33 cellular contexts compared by ENCODE assay signal in genomic region chr19:55453861-55454260, GRCh38. TPM values are rescaled to one million over a fixed set of nuclear protein-coding genes. Genes with fewer than 3 reads are reported as not detected.
A peak's percentile ranks its signal among the peaks of the same experiment; 100 is the strongest.
DNase-seq lines count a peak whose midpoint lies in the region; ATAC-seq and TF ChIP-seq lines count a peak whose summit lies in the region.
"Had no signal": no experiment of that assay in that cellular context is flagged by ENCODE, and none has a peak within 500 bp of the region (broad histone marks: within the 10 kb centered on the region; RNA-seq: fewer than 3 reads in every experiment).

No MANE protein-coding gene starts in this region.

- no peak overlapping the region for H3K4me2 ChIP-seq in neural cell (ENCODE audit: low read length)

- H3K9me2 ChIP-seq in neural cell (ENCODE audit: insufficient read depth, low read length) = no peaks in the 10 kb centered on the region

- no peaks in the 10 kb centered on the region for H3K9me3 Mint-ChIP-seq in CD4-positive, alpha-beta T cell
- no peaks in the 10 kb centered on the region for H3K9me3 Mint-ChIP-seq in WTC11
- H3K9me3 Mint-ChIP-seq: activated T-cell treated with anti-CD3 and anti-CD28 coated beads, Interleukin-2, amount 50 U/mL, for 4 hours; mesothelial cell of epicardium; naive thymus-derived CD4-positive, alpha-beta T cell had no signal

- H3K9me3 ChIP-seq in CD4-positive, alpha-beta T cell (ENCODE audit: control insufficient read depth, low read length) = no peaks in the 10 kb centered on the region
- H3K9me3 ChIP-seq in neural cell (ENCODE audit: low read length) = no peaks in the 10 kb centered on the region
- H3K9me3 ChIP-seq: BLaER1, breast epithelium, upper lobe of right lung had no signal

- H3K4me1 Mint-ChIP-seq in CD4-positive, alpha-beta T cell (ENCODE audit: low read depth) = peaks cover 13% of the 10 kb centered on the region
- peaks cover 12% of the 10 kb centered on the region for H3K4me1 Mint-ChIP-seq in WTC11

- no peak overlapping the region for H2AFZ ChIP-seq in neural cell (ENCODE audit: low read depth, low read length)

- TF ChIP-seq CTCF in CD4-positive, alpha-beta T cell (IDR thresholded peaks at IDR 0.05) = no peak
- no peak for TF ChIP-seq CTCF in WTC11 (IDR thresholded peaks at IDR 0.05)
- TF ChIP-seq CTCF in neural cell (IDR thresholded peaks at IDR 0.05; ENCODE audit: poor library complexity, severe bottlenecking) = no peak

- H3F3A ChIP-seq in neural cell (ENCODE audit: insufficient read depth, low read length, poor library complexity, severe bottlenecking) = no peaks in the 10 kb centered on the region

- H3K27me3 Mint-ChIP-seq in CD4-positive, alpha-beta T cell = peaks cover 33% of the 10 kb centered on the region
- peaks cover 32% of the 10 kb centered on the region for H3K27me3 Mint-ChIP-seq in WTC11 (ENCODE audit: low read depth)

- H3K27ac ChIP-seq in CD4-positive, alpha-beta T cell (ENCODE audit: low read depth, low read length) = no peak overlapping the region
- peak overlapping the region; percentile 63 for H3K27ac ChIP-seq in neural cell (ENCODE audit: low read length)
- H3K27ac ChIP-seq: BLaER1, breast epithelium, coronary artery, upper lobe of right lung, VCaP had no signal

- H3K27ac Mint-ChIP-seq in CD4-positive, alpha-beta T cell = no peak overlapping the region
- no peak overlapping the region for H3K27ac Mint-ChIP-seq in WTC11
- H3K27ac Mint-ChIP-seq: mesothelial cell of epicardium had no signal

- H3K4me3 ChIP-seq in neural cell (ENCODE audit: low read length) = no peak overlapping the region
- H3K4me3 ChIP-seq: BLaER1, breast epithelium, coronary artery, upper lobe of right lung had no signal

- H4K20me1 ChIP-seq in neural cell (ENCODE audit: insufficient read depth) = no peaks in the 10 kb centered on the region

- H3K36me3 Mint-ChIP-seq in CD4-positive, alpha-beta T cell (ENCODE audit: low read depth) = no peaks in the 10 kb centered on the region
- peaks cover 12% of the 10 kb centered on the region for H3K36me3 Mint-ChIP-seq in WTC11

- peaks cover 27% of the 10 kb centered on the region for H3K27me3 ChIP-seq in CD4-positive, alpha-beta T cell (ENCODE audit: control insufficient read depth, insufficient read depth, low read length)
- H3K27me3 ChIP-seq in neural cell (ENCODE audit: insufficient read depth, low read depth, low read length) = peaks cover 3% of the 10 kb centered on the region

- no peak for TF ChIP-seq EP300 in neural cell (conservative IDR thresholded peaks at IDR 0.05; ENCODE audit: poor library complexity, severe bottlenecking)

- no peak for TF ChIP-seq RAD21 in neural cell (conservative IDR thresholded peaks at IDR 0.05)

- intact Hi-C loops in CD4-positive, alpha-beta T cell (cut with DNase I, micrococcal nuclease) = loop anchor here (1.0 kb wide), 2 partner anchors 153 to 313 kb away; no protein-coding TSS in a partner anchor

- peak overlapping the region; percentile 23 for H3K4me3 Mint-ChIP-seq in CD4-positive, alpha-beta T cell
- no peak overlapping the region for H3K4me3 Mint-ChIP-seq in WTC11

- no peaks in the 10 kb centered on the region for H3K36me3 ChIP-seq in neural cell (ENCODE audit: insufficient read depth, low read length)
- H3K36me3 ChIP-seq: breast epithelium, upper lobe of right lung had no signal

- no peak for ATAC-seq in CD4-positive, alpha-beta T cell (ENCODE audit: poor library complexity)
- ATAC-seq in WTC11 (no peak), HG03045 (IDR thresholded peaks at IDR 0.05; ENCODE audit: unreplicated experiment) (no peak)
- ATAC-seq: activated T-cell treated with anti-CD3 and anti-CD28 coated beads, Interleukin-2, amount 50 U/mL, for 4 hours; esophagus mucosa; naive thymus-derived CD4-positive, alpha-beta T cell; upper lobe of right lung had no signal

- POLR2A ChIA-PET in CD4-positive, alpha-beta T cell (lab: Charles Lee) = interaction anchor here (0.6 kb wide), 1 partner anchor 27 kb away, joined by 3 read pairs; no protein-coding TSS in a partner anchor
- POLR2A ChIA-PET in WTC11 (lab: Charles Lee) = interaction anchor here (1.6 kb wide), 1 partner anchor 23 kb away, joined by 6 read pairs; the partner anchor contains the start of gene ZNF628

- CTCF ChIA-PET in CD4-positive, alpha-beta T cell (lab: Charles Lee) = no interaction called here
- CTCF ChIA-PET in WTC11 (lab: Charles Lee) = interaction anchor here (0.7 to 3.0 kb wide), 9 partner anchors 8 to 288 kb away, joined by 3 to 18 read pairs (median 5); partner anchors contain the start of genes CCDC106, ISOC2, ZNF628 and ZNF865

- no peak for DNase-seq in CD4-positive, alpha-beta T cell
- no peak for DNase-seq in WTC11 (ENCODE audit: low spot score)
- DNase-seq in cerebellar nuclear complex (lab: John Stamatoyannopoulos, UW) = no peak
- no peak for DNase-seq in pons (ENCODE audit: low spot score)
- DNase-seq: activated CD4-positive, alpha-beta T cell treated with anti-CD3 and anti-CD28 coated beads for 48 hours; activated T-cell treated with anti-CD3 and anti-CD28 coated beads, Interleukin-2, amount 50 U/mL, for 4 hours; amniotic stem cell; COR-L47; DMS79; foreskin fibroblast; GDM1; H7; head of caudate nucleus; IMR-90; naive thymus-derived CD4-positive, alpha-beta T cell; NCI-H1694; NCI-H2171; NCI-H510A; stimulated activated CD4-positive, alpha-beta T cell treated with anti-CD3 and anti-CD28 coated beads, Interleukin-2, amount 100 ng/mL, for 24 hours; upper lobe of right lung had no signal

- H3K9ac ChIP-seq in neural cell (ENCODE audit: low read length) = no peak overlapping the region
- H3K9ac ChIP-seq: BLaER1 had no signal

- H3K79me2 ChIP-seq in neural cell (replicated peaks; ENCODE audit: insufficient read depth, low read length) = no peaks in the 10 kb centered on the region

TF ChIP-seq in WTC11, 78 proteins besides CTCF, POLR2A, EP300 and RAD21:
- TF ChIP-seq, protein P1, sequence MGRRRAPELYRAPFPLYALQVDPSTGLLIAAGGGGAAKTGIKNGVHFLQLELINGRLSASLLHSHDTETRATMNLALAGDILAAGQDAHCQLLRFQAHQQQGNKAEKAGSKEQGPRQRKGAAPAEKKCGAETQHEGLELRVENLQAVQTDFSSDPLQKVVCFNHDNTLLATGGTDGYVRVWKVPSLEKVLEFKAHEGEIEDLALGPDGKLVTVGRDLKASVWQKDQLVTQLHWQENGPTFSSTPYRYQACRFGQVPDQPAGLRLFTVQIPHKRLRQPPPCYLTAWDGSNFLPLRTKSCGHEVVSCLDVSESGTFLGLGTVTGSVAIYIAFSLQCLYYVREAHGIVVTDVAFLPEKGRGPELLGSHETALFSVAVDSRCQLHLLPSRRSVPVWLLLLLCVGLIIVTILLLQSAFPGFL (CRISPR knock-in tag; IDR thresholded peaks at IDR 0.05; ENCODE audit: borderline replicate concordance) = no peak
- 0 out of 2 replicates have a peak, but pooled peaks have one; percentile 28 for TF ChIP-seq RELA (CRISPR knock-in tag; IDR thresholded peaks at IDR 0.05; ENCODE audit: borderline replicate concordance)

TF ChIP-seq in neural cell, 6 proteins besides CTCF, POLR2A, EP300 and RAD21:
- TF ChIP-seq SMC3 (conservative IDR thresholded peaks at IDR 0.05; ENCODE audit: poor library complexity) (no peak), POLR2AphosphoS5 (IDR thresholded peaks at IDR 0.05) (no peak), EZH2 (IDR thresholded peaks at IDR 0.05; ENCODE audit: borderline replicate concordance, insufficient read depth, low read length, poor library complexity, severe bottlenecking) (no peak), REST (IDR thresholded peaks at IDR 0.05; ENCODE audit: borderline replicate concordance) (no peak), TAF1 (IDR thresholded peaks at IDR 0.05; ENCODE audit: low read depth) (no peak), MXI1 (conservative IDR thresholded peaks at IDR 0.05; ENCODE audit: poor library complexity, severe bottlenecking) (no peak)

RNA-seq across cellular contexts. Expression of gene ISOC2, which starts 7.6 kb away (rescaled TPM):
- 1 to 10 TPM; 1.5 to 2.2 TPM for total RNA-seq in CD4-positive, alpha-beta T cell
- total RNA-seq in WTC11 (2021) = 96.3 to 96.6 TPM (median 96.4 TPM) in 3 replicates
- 47.7 and 48.1 TPM in 2 replicates for polyA plus RNA-seq in neural cell
- 21.8 and 23.4 TPM in 2 replicates for polyA minus RNA-seq in neural cell

RNA-seq across cellular contexts. Expression of gene C19orf85, which starts 10.7 kb away (rescaled TPM):
- not detected for total RNA-seq in CD4-positive, alpha-beta T cell
- total RNA-seq in WTC11 (2021) = 2.1 to 2.5 TPM (median 2.2 TPM) in 3 replicates
- 0.19 and 3.0 TPM in 2 replicates for polyA plus RNA-seq in neural cell
- polyA minus RNA-seq in neural cell = not detected in 2 replicates
- total RNA-seq: activated T-cell treated with anti-CD3 and anti-CD28 coated beads, Interleukin-2, amount 50 U/mL, for 4 hours; breast epithelium; esophagus mucosa; IMR-90; kidney epithelial cell; lower leg skin; mesothelial cell of epicardium; naive thymus-derived CD4-positive, alpha-beta T cell; osteocyte; Right ventricle myocardium inferior; upper lobe of right lung had no signal
- polyA plus RNA-seq: AG04450; IMR-90; naive thymus-derived CD4-positive, alpha-beta T cell had no signal

RNA-seq across cellular contexts. Expression of gene SHISA7, which starts 10.8 kb away (rescaled TPM):
- not detected for total RNA-seq in CD4-positive, alpha-beta T cell
- total RNA-seq in WTC11 (2021) = 0.79 to 0.94 TPM (median 0.87 TPM) in 3 replicates
- 4.5 and 7.1 TPM in 2 replicates for polyA plus RNA-seq in neural cell
- polyA minus RNA-seq in neural cell = 9.5 and 11.8 TPM in 2 replicates
- total RNA-seq: activated T-cell treated with anti-CD3 and anti-CD28 coated beads, Interleukin-2, amount 50 U/mL, for 4 hours; esophagus mucosa; IMR-90; kidney epithelial cell; naive thymus-derived CD4-positive, alpha-beta T cell; osteocyte; Right ventricle myocardium inferior; upper lobe of right lung had no signal
- polyA plus RNA-seq: AG04450; IMR-90; naive thymus-derived CD4-positive, alpha-beta T cell had no signal

RNA-seq across cellular contexts. Expression of gene ZNF628, which starts 22.6 kb away (rescaled TPM):
- 10 to 100 TPM; 26.6 to 27.2 TPM for total RNA-seq in CD4-positive, alpha-beta T cell
- total RNA-seq in WTC11 (2021) = 14.0 to 23.6 TPM (median 17.8 TPM) in 3 replicates
- 0.37 and 0.68 TPM in 2 replicates for polyA plus RNA-seq in neural cell
- 1.5 and 1.9 TPM in 2 replicates for polyA minus RNA-seq in neural cell

RNA-seq across cellular contexts. Expression of gene NAT14, which starts 31.1 kb away (rescaled TPM):
- 10 to 100 TPM; 10.5 to 14.7 TPM for total RNA-seq in CD4-positive, alpha-beta T cell
- total RNA-seq in WTC11 (2021) = 71.9 to 87.7 TPM (median 74.8 TPM) in 3 replicates
- polyA plus RNA-seq in neural cell = 129 and 145 TPM in 2 replicates
- polyA minus RNA-seq in neural cell = 31.1 and 39.7 TPM in 2 replicates

Comparison
In these comparisons a context has a peak if more than half of its experiments do, and no peak if none do; other contexts are left out.
1. RNA of gene ISOC2, which starts 7.6 kb away (total RNA-seq): 96.3 to 96.6 TPM in WTC11; 1.5 to 2.2 TPM in CD4-positive, alpha-beta T cell; every median in the first group is over 10 times any median in the second.